Comparison of ENCODE assay signal across 1 cellular context in genomic region chr5:142024771-142025304, GRCh38.
TF ChIP-seq lines count a peak whose summit lies in the region.

No MANE protein-coding gene starts in this region.

TF ChIP-seq in HepG2, 621 proteins besides CTCF, POLR2A, EP300 and RAD21 (continued from another document and continues in another):
- 0 out of 2 replicates have a peak, but pooled peaks have one; percentile 22 for TF ChIP-seq ARID5B (CRISPR knock-in tag; IDR thresholded peaks at IDR 0.05)
- no peak for TF ChIP-seq FIP1L1 (IDR thresholded peaks at IDR 0.05; ENCODE audit: borderline replicate concordance, insufficient read depth, low read depth, low read length)
- TF ChIP-seq MBNL3 (CRISPR knock-in tag; conservative IDR thresholded peaks at IDR 0.05), result no peak
- TF ChIP-seq DR1 (CRISPR knock-in tag; IDR thresholded peaks at IDR 0.05), result no peak
- TF ChIP-seq, protein P1, sequence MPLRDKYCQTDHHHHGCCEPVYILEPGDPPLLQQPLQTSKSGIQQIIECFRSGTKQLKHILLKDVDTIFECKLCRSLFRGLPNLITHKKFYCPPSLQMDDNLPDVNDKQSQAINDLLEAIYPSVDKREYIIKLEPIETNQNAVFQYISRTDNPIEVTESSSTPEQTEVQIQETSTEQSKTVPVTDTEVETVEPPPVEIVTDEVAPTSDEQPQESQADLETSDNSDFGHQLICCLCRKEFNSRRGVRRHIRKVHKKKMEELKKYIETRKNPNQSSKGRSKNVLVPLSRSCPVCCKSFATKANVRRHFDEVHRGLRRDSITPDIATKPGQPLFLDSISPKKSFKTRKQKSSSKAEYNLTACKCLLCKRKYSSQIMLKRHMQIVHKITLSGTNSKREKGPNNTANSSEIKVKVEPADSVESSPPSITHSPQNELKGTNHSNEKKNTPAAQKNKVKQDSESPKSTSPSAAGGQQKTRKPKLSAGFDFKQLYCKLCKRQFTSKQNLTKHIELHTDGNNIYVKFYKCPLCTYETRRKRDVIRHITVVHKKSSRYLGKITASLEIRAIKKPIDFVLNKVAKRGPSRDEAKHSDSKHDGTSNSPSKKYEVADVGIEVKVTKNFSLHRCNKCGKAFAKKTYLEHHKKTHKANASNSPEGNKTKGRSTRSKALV (CRISPR knock-in tag; IDR thresholded peaks at IDR 0.05), result 0 out of 2 replicates have a peak, but pooled peaks have one; percentile 56
- peak; percentile 25 to 50; a peak in 3 of 4 replicates for TF ChIP-seq MAFK (conservative IDR thresholded peaks at IDR 0.05 in 1 of 2, IDR thresholded peaks at IDR 0.05 in 1 of 2; ENCODE audit: low read length in 2 of 2)
- peak; percentile 37; the same call in 1 of the 2 replicates for TF ChIP-seq GMEB1 (CRISPR knock-in tag; IDR thresholded peaks at IDR 0.05; ENCODE audit: borderline replicate concordance)
- peak; percentile 30; the same call in 1 of the 2 replicates for TF ChIP-seq PITX1 (CRISPR knock-in tag; IDR thresholded peaks at IDR 0.05)
- TF ChIP-seq NFYB (CRISPR knock-in tag; IDR thresholded peaks at IDR 0.05), result peak; percentile 76
- TF ChIP-seq KDM2A (CRISPR knock-in tag; IDR thresholded peaks at IDR 0.05; ENCODE audit: borderline replicate concordance, low read depth), result peak; percentile 66
- TF ChIP-seq NRL (CRISPR knock-in tag; IDR thresholded peaks at IDR 0.05; ENCODE audit: borderline replicate concordance), result no peak
- peak; percentile 37; the same call in 1 of the 2 replicates for TF ChIP-seq NCOR1 (IDR thresholded peaks at IDR 0.05; ENCODE audit: borderline replicate concordance, low read length)
- no peak for TF ChIP-seq KLF11 (CRISPR knock-in tag; IDR thresholded peaks at IDR 0.05)
- peak; percentile 70; the same call in 1 of the 2 replicates for TF ChIP-seq YEATS4 (CRISPR knock-in tag; IDR thresholded peaks at IDR 0.05; ENCODE audit: borderline replicate concordance)
- TF ChIP-seq ASH2L (IDR thresholded peaks at IDR 0.05; ENCODE audit: insufficient read length, low read depth, low read length), result peak; percentile 54
- no peak for TF ChIP-seq ZNF713 (CRISPR knock-in tag; IDR thresholded peaks at IDR 0.05)
- TF ChIP-seq HOXA3 (CRISPR knock-in tag; IDR thresholded peaks at IDR 0.05), result peak; percentile 73
- TF ChIP-seq ARID4A (CRISPR knock-in tag; IDR thresholded peaks at IDR 0.05; ENCODE audit: borderline replicate concordance), result peak; percentile 64; the same call in 1 of the 2 replicates
- peak; percentile 26; the same call in 1 of the 2 replicates for TF ChIP-seq ZNF605 (CRISPR knock-in tag; IDR thresholded peaks at IDR 0.05)
- peak; percentile 74; the same call in 1 of the 2 replicates for TF ChIP-seq PHF21A (CRISPR knock-in tag; IDR thresholded peaks at IDR 0.05)
- TF ChIP-seq KMT2A (CRISPR knock-in tag; IDR thresholded peaks at IDR 0.05), result peak; percentile 39; the same call in 1 of the 2 replicates
- TF ChIP-seq ZKSCAN8 (CRISPR knock-in tag; IDR thresholded peaks at IDR 0.05; ENCODE audit: borderline replicate concordance), result 0 out of 2 replicates have a peak, but pooled peaks have one; percentile 8
- peak; percentile 100 for TF ChIP-seq ZNF362 (CRISPR knock-in tag; IDR thresholded peaks at IDR 0.05; ENCODE audit: borderline replicate concordance)
- TF ChIP-seq ZNF530 (CRISPR knock-in tag; IDR thresholded peaks at IDR 0.05; ENCODE audit: low read depth), result no peak
- peak; percentile 39; the same call in 1 of the 2 replicates for TF ChIP-seq ZNF777 (CRISPR knock-in tag; IDR thresholded peaks at IDR 0.05)
- TF ChIP-seq HOXD1 (CRISPR knock-in tag; IDR thresholded peaks at IDR 0.05), result 0 out of 2 replicates have a peak, but pooled peaks have one; percentile 26
- peak; percentile 92 for TF ChIP-seq KAT8 (CRISPR knock-in tag; IDR thresholded peaks at IDR 0.05)
- TF ChIP-seq KDM5A (IDR thresholded peaks at IDR 0.05; ENCODE audit: borderline replicate concordance, low read length), result 0 out of 2 replicates have a peak, but pooled peaks have one; percentile 37
- peak; percentile 52 for TF ChIP-seq XRCC5 (optimal IDR thresholded peaks at IDR 0.05; ENCODE audit: low read length)
- peak; percentile 59; the same call in 1 of the 2 replicates for TF ChIP-seq BRD4 (CRISPR knock-in tag; IDR thresholded peaks at IDR 0.05)
- peak; percentile 60; the same call in 1 of the 2 replicates for TF ChIP-seq RXRB (CRISPR knock-in tag; IDR thresholded peaks at IDR 0.05; ENCODE audit: borderline replicate concordance)
- TF ChIP-seq ZNF598 (CRISPR knock-in tag; IDR thresholded peaks at IDR 0.05; ENCODE audit: borderline replicate concordance), result 0 out of 2 replicates have a peak, but pooled peaks have one; percentile 51
- peak; percentile 66 for TF ChIP-seq PHF8 (CRISPR knock-in tag; IDR thresholded peaks at IDR 0.05)
- TF ChIP-seq MED1 (CRISPR knock-in tag; IDR thresholded peaks at IDR 0.05), result peak; percentile 23; the same call in 1 of the 2 replicates
- TF ChIP-seq ZBED4 (CRISPR knock-in tag; IDR thresholded peaks at IDR 0.05; ENCODE audit: borderline replicate concordance), result 0 out of 2 replicates have a peak, but pooled peaks have one; percentile 41
- TF ChIP-seq HOMEZ (CRISPR knock-in tag; IDR thresholded peaks at IDR 0.05; ENCODE audit: low read depth), result peak; percentile 58; the same call in 1 of the 2 replicates
- peak; percentile 70; the same call in 1 of the 2 replicates for TF ChIP-seq ZSCAN12 (CRISPR knock-in tag; IDR thresholded peaks at IDR 0.05)
- TF ChIP-seq ZNF501 (CRISPR knock-in tag; IDR thresholded peaks at IDR 0.05), result peak; percentile 81
- TF ChIP-seq FOXK2 (IDR thresholded peaks at IDR 0.05), result peak; percentile 37; the same call in 1 of the 2 replicates
